In genomic region chr14:97978336-97978735, GRCh38 we compare ENCODE assay signal across 8 cellular contexts.
DNase-seq lines count a peak whose midpoint lies in the region; ATAC-seq and TF ChIP-seq lines count a peak whose summit lies in the region.

No MANE protein-coding gene starts in this region.

- TF ChIP-seq CTCF in psoas muscle (IDR thresholded peaks at IDR 0.05), result peak; percentile 27
- TF ChIP-seq CTCF in transverse colon (IDR thresholded peaks at IDR 0.05), result peak in 4 of 5 experiments; percentile 29 to 46 (median 35)

- in situ Hi-C loops in transverse colon (cut with MboI; ENCODE audit: low pct_ligation_motif_present in 1 of 4, low pct_unique_long_range_greater_than_20kb in 1 of 4, low sequenced_read_pairs in 3 of 4), result loop anchor here in 1 of 4 donors (25.0 kb wide), 1 partner anchor 1284 kb away; the partner anchor contains the start of gene BCL11B

- H3K27me3 ChIP-seq in HUES48 (ENCODE audit: control insufficient read depth, insufficient read depth, low read length), result peaks cover 5% of the 10 kb centered on the region
- no peaks in the 10 kb centered on the region for H3K27me3 ChIP-seq in psoas muscle (ENCODE audit: insufficient read depth in 3 of 3, low read length in 2 of 3)
- no peaks in the 10 kb centered on the region for H3K27me3 ChIP-seq in transverse colon

- TF ChIP-seq POLR2A in transverse colon (IDR thresholded peaks at IDR 0.05), result no peak

- H3K27ac ChIP-seq in HUES48 (ENCODE audit: low read depth, low read length) (no peak overlapping the region), psoas muscle (no peak overlapping the region), transverse colon (peak overlapping the region; percentile 75 to 84 (median 81))

- H3K9me3 ChIP-seq in HUES48 (ENCODE audit: control insufficient read depth, insufficient read depth, low read length) (no peaks in the 10 kb centered on the region), psoas muscle (no peaks in the 10 kb centered on the region), transverse colon (no peaks in the 10 kb centered on the region)

- CTCF ChIA-PET in activated naive CD4-positive, alpha-beta T cell treated with anti-CD3 and anti-CD28 coated beads, Interleukin-2, amount 10 ng/mL, durations not matched to agents 7 days and 5 days (lab: Charles Lee), result interaction anchor here (0.6 to 4.8 kb wide), 33 partner anchors 9 to 1289 kb away, joined by 3 to 105 read pairs (median 3); no protein-coding TSS in a partner anchor

- peak overlapping the region; percentile 89 for H3K4me3 Mint-ChIP-seq in activated naive CD4-positive, alpha-beta T cell treated with anti-CD3 and anti-CD28 coated beads, Interleukin-2, amount 10 ng/mL, durations not matched to agents 7 days and 5 days

- peaks cover 21% of the 10 kb centered on the region for H3K36me3 Mint-ChIP-seq in activated naive CD4-positive, alpha-beta T cell treated with anti-CD3 and anti-CD28 coated beads, Interleukin-2, amount 10 ng/mL, durations not matched to agents 7 days and 5 days

- H3K4me3 ChIP-seq in HUES48 (ENCODE audit: low read depth, low read length), result peak overlapping the region; percentile 57
- peak overlapping the region; percentile 49 for H3K4me3 ChIP-seq in psoas muscle
- H3K4me3 ChIP-seq in transverse colon, result peak overlapping the region in 3 of 4 donors; percentile 22 to 44 (median 26)

- no peaks in the 10 kb centered on the region for H3K27me3 Mint-ChIP-seq in activated naive CD4-positive, alpha-beta T cell treated with anti-CD3 and anti-CD28 coated beads, Interleukin-2, amount 10 ng/mL, durations not matched to agents 7 days and 5 days

- no peak for TF ChIP-seq EP300 in transverse colon (IDR thresholded peaks at IDR 0.05; ENCODE audit: low read depth)

- 1% methylated on average over 9 of the region's 9 CpGs for WGBS in psoas muscle, 3 donors
- WGBS in transverse colon (ENCODE audit: low coverage in 1 of 2), 2 donors, result 0 to 3% methylated on average over 3 to 9 of the region's 9 CpGs

- H3K36me3 ChIP-seq in HUES48 (ENCODE audit: control insufficient read depth, insufficient read depth, low read length) (no peaks in the 10 kb centered on the region), psoas muscle (ENCODE audit: insufficient read depth in 1 of 2, low read depth in 1 of 2) (no peaks in the 10 kb centered on the region), transverse colon (no peaks in the 10 kb centered on the region)

- H3K9me3 Mint-ChIP-seq in activated naive CD4-positive, alpha-beta T cell treated with anti-CD3 and anti-CD28 coated beads, Interleukin-2, amount 10 ng/mL, durations not matched to agents 7 days and 5 days, result peaks cover 4% of the 10 kb centered on the region

- H3K27ac Mint-ChIP-seq in activated naive CD4-positive, alpha-beta T cell treated with anti-CD3 and anti-CD28 coated beads, Interleukin-2, amount 10 ng/mL, durations not matched to agents 7 days and 5 days, result peak overlapping the region; percentile 98

- intact Hi-C loops in left cardiac atrium (cut with DNase I), result no loop called here
- intact Hi-C loops in psoas muscle (cut with DNase I), result no loop called here
- intact Hi-C loops in transverse colon (cut with DNase I; ENCODE audit: low total_unique reads), result no loop called here

- peaks cover 61% of the 10 kb centered on the region for H3K4me1 Mint-ChIP-seq in activated naive CD4-positive, alpha-beta T cell treated with anti-CD3 and anti-CD28 coated beads, Interleukin-2, amount 10 ng/mL, durations not matched to agents 7 days and 5 days

- peak; percentile 90 to 96 for ATAC-seq in left cardiac atrium
- ATAC-seq in psoas muscle, result peak; percentile 79 to 91 (median 91)
- no peak for ATAC-seq in GM18867 (IDR thresholded peaks at IDR 0.05; ENCODE audit: unreplicated experiment)
- ATAC-seq in HG03135 (IDR thresholded peaks at IDR 0.05; ENCODE audit: unreplicated experiment), result no peak

- no peak overlapping the region; the same call in 1 of the 2 replicates for H3K9ac ChIP-seq in HUES48 (ENCODE audit: low read depth, low read length)

- H3K4me1 ChIP-seq in HUES48 (ENCODE audit: control insufficient read depth, insufficient read depth, low read length), result peaks cover 9% of the 10 kb centered on the region
- H3K4me1 ChIP-seq in psoas muscle, result no peaks in the 10 kb centered on the region
- H3K4me1 ChIP-seq in transverse colon, result peaks cover 0 to 36% (median 20%) of the 10 kb centered on the region in 4 donors

- peak; percentile 22 for DNase-seq in SHP77 treated with DMSO at 0.1 percent for 48 hours (lab: John Stamatoyannopoulos, UW)
- peak; percentile 86 for DNase-seq in activated naive CD4-positive, alpha-beta T cell treated with anti-CD3 and anti-CD28 coated beads, Interleukin-2, amount 10 ng/mL, durations not matched to agents 7 days and 5 days
- DNase-seq in left cardiac atrium, result peak; percentile 82
- DNase-seq in psoas muscle, result peak; percentile 75 to 85
- DNase-seq in transverse colon, result peak; percentile 78

Comparison
In these comparisons a context has a peak if more than half of its experiments do, and no peak if none do; other contexts are left out.
1. H3K27ac ChIP-seq: peak in transverse colon (4 of 4); none in HUES48 (single experiment) and psoas muscle (single experiment).
2. DNase-seq: peak in every context shown above with its lines; median percentile 86 in activated naive CD4-positive, alpha-beta T cell treated with anti-CD3 and anti-CD28 coated beads, Interleukin-2, amount 10 ng/mL, durations not matched to agents 7 days and 5 days; 82 in left cardiac atrium; 80 in psoas muscle; 78 in transverse colon; 22 in SHP77 treated with DMSO at 0.1 percent for 48 hours.
3. ATAC-seq: peak in left cardiac atrium (2 of 2) and psoas muscle (4 of 4); none in GM18867 (single experiment) and HG03135 (single experiment).
4. Peak in every context shown above with its lines, with median percentiles within 50 percentile points of each other: H3K4me3 ChIP-seq.